Comparison of ENCODE assay signal across 8 cellular contexts in genomic region chr21:37366488-37367300, GRCh38. TPM values are rescaled to one million over a fixed set of nuclear protein-coding genes. Genes with fewer than 3 reads are reported as not detected.
DNase-seq lines count a peak whose midpoint lies in the region; ATAC-seq lines count a peak whose summit lies in the region.

Gene DYRK1A (plus strand): TSS chr21:37366773. CDS start chr21:37420375, 53,602 bp downstream.

- H3K27me3 Mint-ChIP-seq in effector memory CD8-positive, alpha-beta T cell, result no peaks in the 10 kb centered on the region

- ATAC-seq in GM21360 (IDR thresholded peaks at IDR 0.05; ENCODE audit: unreplicated experiment), result peak; percentile 57
- ATAC-seq in effector memory CD8-positive, alpha-beta T cell (replicated peaks), result peak; percentile 80

- H3K9me3 Mint-ChIP-seq in effector memory CD8-positive, alpha-beta T cell, result no peaks in the 10 kb centered on the region

- H3K4me1 Mint-ChIP-seq in effector memory CD8-positive, alpha-beta T cell (ENCODE audit: low read depth in 2 of 2), result peaks cover 24 to 39% of the 10 kb centered on the region in 2 donors

- DNase-seq in COLO668 (lab: John Stamatoyannopoulos, UW; ENCODE audit: unreplicated experiment) (peak; percentile 100), HT1080 (ENCODE audit: low read depth) (peak; percentile 98), NOMO-1 treated with DMSO at 0.1 percent for 48 hours (lab: John Stamatoyannopoulos, UW; ENCODE audit: unreplicated experiment) (peak; percentile 96), medulla oblongata (ENCODE audit: extremely low spot score) (peak; percentile 100)
- DNase-seq in activated CD8-positive, alpha-beta memory T cell treated with anti-CD3 and anti-CD28 coated beads for 4 hours (ENCODE audit: low read depth in 2 of 2), result peak; percentile 97 to 98
- peak; percentile 98 for DNase-seq in effector memory CD8-positive, alpha-beta T cell
- DNase-seq in stimulated activated CD8-positive, alpha-beta memory T cell treated with anti-CD3 and anti-CD28 coated beads, Interleukin-12 subunit alpha, Interleukin-12 subunit beta, amount 100 ng/mL, for 1 hour (ENCODE audit: low read depth), result peak; percentile 98

- H3K36me3 Mint-ChIP-seq in effector memory CD8-positive, alpha-beta T cell (ENCODE audit: insufficient read depth), result peaks cover 28% of the 10 kb centered on the region

- H3K4me3 Mint-ChIP-seq in effector memory CD8-positive, alpha-beta T cell, result peak within 1 kb of the TSS; percentile 97 to 99

- peak within 1 kb of the TSS; percentile 100 for H3K27ac Mint-ChIP-seq in effector memory CD8-positive, alpha-beta T cell

RNA-seq across cellular contexts. Expression of gene DYRK1A, which starts in this region (rescaled TPM):
- total RNA-seq in HT1080 (2014; rRNA removed; shearing (Covaris generic)), result 23.9 and 31.5 TPM in 2 replicates
- 16.6 and 21.0 TPM in 2 replicates for polyA plus RNA-seq in HT1080 (2015; cell fraction: cytosol; rRNA removed)
- 38.1 and 43.1 TPM in 2 replicates for polyA plus RNA-seq in HT1080 (2015; cell fraction: nucleus; rRNA removed)

Comparison
In these comparisons a context has a peak if more than half of its experiments do, and no peak if none do; other contexts are left out.
1. Peak in every context shown above with its lines: DNase-seq and ATAC-seq.